In genomic region chr1:159010398-159010797, GRCh38 we compare ENCODE assay signal across 8 cellular contexts. TPM values are rescaled to one million over a fixed set of nuclear protein-coding genes. Genes with fewer than 3 reads are reported as not detected.
DNase-seq lines count a peak whose midpoint lies in the region; ATAC-seq and TF ChIP-seq lines count a peak whose summit lies in the region.

No MANE protein-coding gene starts in this region.

- peak overlapping the region; percentile 96 to 99 (median 98) for H3K4me3 Mint-ChIP-seq in CD4-positive, CD25-positive, alpha-beta regulatory T cell

- TF ChIP-seq EP300 in ovary (IDR thresholded peaks at IDR 0.05): no peak

- H3K9ac ChIP-seq in endocrine pancreas (ENCODE audit: control insufficient read depth, insufficient read depth, low read length): no peak overlapping the region

- TF ChIP-seq POLR2A in Peyer's patch (IDR thresholded peaks at IDR 0.05) (no peak), ovary (IDR thresholded peaks at IDR 0.05) (no peak)

- H3K36me3 ChIP-seq in CD4-positive, CD25-positive, alpha-beta regulatory T cell (ENCODE audit: control insufficient read depth, insufficient read depth, low read length): peaks cover 5% of the 10 kb centered on the region
- H3K36me3 ChIP-seq in Peyer's patch (no peaks in the 10 kb centered on the region), endocrine pancreas (ENCODE audit: control insufficient read depth, insufficient read depth, low read length) (no peaks in the 10 kb centered on the region), ovary (no peaks in the 10 kb centered on the region)

- peak in 1 of 3 donors; percentile 11 for DNase-seq in CD4-positive, CD25-positive, alpha-beta regulatory T cell
- no peak for DNase-seq in Peyer's patch
- DNase-seq in ovary: no peak
- no peak for DNase-seq in NCI-H2107 (lab: John Stamatoyannopoulos, UW)
- no peak for DNase-seq in SKM-1 treated with dmso at 0.1 percent for 144 hours (lab: John Stamatoyannopoulos, UW; ENCODE audit: unreplicated experiment)
- DNase-seq in NCI-H2029 (lab: John Stamatoyannopoulos, UW): no peak

- H3K36me3 Mint-ChIP-seq in CD4-positive, CD25-positive, alpha-beta regulatory T cell: peaks cover 25% of the 10 kb centered on the region

- 1 to 7% (median 3%) methylated on average over 5 of the region's 5 CpGs for WGBS in ovary, 3 donors

- H3K27ac ChIP-seq in CD4-positive, CD25-positive, alpha-beta regulatory T cell (ENCODE audit: insufficient read depth, low read length, poor library complexity, severe bottlenecking): peak overlapping the region; percentile 87
- H3K27ac ChIP-seq in Peyer's patch (peak overlapping the region; percentile 77 to 87 (median 84)), ovary (peak overlapping the region; percentile 23 to 76)

- peaks cover 0 to 2% (median 0%) of the 10 kb centered on the region in 7 donors for H3K9me3 Mint-ChIP-seq in CD4-positive, CD25-positive, alpha-beta regulatory T cell

- H3K4me1 ChIP-seq in CD4-positive, CD25-positive, alpha-beta regulatory T cell (ENCODE audit: control insufficient read depth, insufficient read depth, low read length, poor library complexity, severe bottlenecking): peaks cover 41% of the 10 kb centered on the region
- H3K4me1 ChIP-seq in Peyer's patch (peaks cover 0 to 23% (median 11%) of the 10 kb centered on the region in 4 donors), endocrine pancreas (ENCODE audit: control insufficient read depth, insufficient read depth, low read length) (no peaks in the 10 kb centered on the region), ovary (ENCODE audit: insufficient read depth) (peaks cover 13% of the 10 kb centered on the region)

- intact Hi-C loops in ovary (cut with DNase I): no loop called here

- TF ChIP-seq CTCF in Peyer's patch (IDR thresholded peaks at IDR 0.05) (no peak), ovary (IDR thresholded peaks at IDR 0.05) (no peak)

- peak overlapping the region; percentile 100 for H3K4me3 ChIP-seq in CD4-positive, CD25-positive, alpha-beta regulatory T cell (ENCODE audit: low read depth, low read length)
- H3K4me3 ChIP-seq in Peyer's patch (peak overlapping the region; percentile 43 to 62 (median 56)), endocrine pancreas (ENCODE audit: control insufficient read depth, insufficient read depth, low read length) (peak overlapping the region; percentile 64), ovary (peak overlapping the region; percentile 44)

- no peaks in the 10 kb centered on the region for H3K9me3 ChIP-seq in CD4-positive, CD25-positive, alpha-beta regulatory T cell (ENCODE audit: control insufficient read depth in 2 of 2, low read length in 2 of 2)
- H3K9me3 ChIP-seq in Peyer's patch: no peaks in the 10 kb centered on the region
- H3K9me3 ChIP-seq in endocrine pancreas (ENCODE audit: control insufficient read depth, low read length): no peaks in the 10 kb centered on the region
- no peaks in the 10 kb centered on the region for H3K9me3 ChIP-seq in ovary

- no peaks in the 10 kb centered on the region for H3K27me3 Mint-ChIP-seq in CD4-positive, CD25-positive, alpha-beta regulatory T cell

- peak overlapping the region; percentile 94 to 98 (median 98) for H3K27ac Mint-ChIP-seq in CD4-positive, CD25-positive, alpha-beta regulatory T cell

- ATAC-seq in CD4-positive, CD25-positive, alpha-beta regulatory T cell (ENCODE audit: low read depth in 2 of 2): no peak
- no peak for ATAC-seq in HG03135 (IDR thresholded peaks at IDR 0.05; ENCODE audit: unreplicated experiment)

- H3K4me1 Mint-ChIP-seq in CD4-positive, CD25-positive, alpha-beta regulatory T cell: peaks cover 24 to 70% (median 50%) of the 10 kb centered on the region in 4 donors

- H3K27me3 ChIP-seq in CD4-positive, CD25-positive, alpha-beta regulatory T cell (ENCODE audit: control insufficient read depth, insufficient read depth, low read length): no peaks in the 10 kb centered on the region
- H3K27me3 ChIP-seq in Peyer's patch (no peaks in the 10 kb centered on the region), endocrine pancreas (ENCODE audit: control insufficient read depth, insufficient read depth, low read length) (peaks cover 5% of the 10 kb centered on the region), ovary (no peaks in the 10 kb centered on the region)

RNA-seq across cellular contexts. Expression of gene IFI16, which starts 0.7 kb away (rescaled TPM):
- total RNA-seq in CD4-positive, CD25-positive, alpha-beta regulatory T cell: 130 TPM
- polyA plus RNA-seq in CD4-positive, CD25-positive, alpha-beta regulatory T cell: 100 to 1,000 TPM in 2 of 4 donors, 10 to 100 TPM in 2; 90.4 to 117 (median 101) TPM
- total RNA-seq in Peyer's patch: 100 to 1,000 TPM in 1 of 4 donors, 10 to 100 TPM in 3; 10.5 to 106 (median 24.9) TPM
- 100 to 1,000 TPM in 2 of 7 donors, 10 to 100 TPM in 5; 73.1 to 124 (median 87.2) TPM for total RNA-seq in ovary
- 100 to 1,000 TPM; 121 to 184 TPM for polyA plus RNA-seq in ovary

Comparison
In these comparisons a context has a peak if more than half of its experiments do, and no peak if none do; other contexts are left out.
1. H3K4me3 ChIP-seq: peak in every context shown above with its lines; median percentile 100 in CD4-positive, CD25-positive, alpha-beta regulatory T cell; 64 in endocrine pancreas; 56 in Peyer's patch; 44 in ovary.